Comparison of ENCODE assay signal across 2 cellular contexts in genomic region chr5:40842351-40842750, GRCh38.
TF ChIP-seq lines count a peak whose summit lies in the region.

No MANE protein-coding gene starts in this region.

TF ChIP-seq in A549, 52 proteins besides CTCF, POLR2A, EP300 and RAD21:
- TF ChIP-seq ESRRA (IDR thresholded peaks at IDR 0.05; ENCODE audit: borderline replicate concordance, low read length) (no peak), FOSL2 (IDR thresholded peaks at IDR 0.05) (no peak), FOSL2 (CRISPR knock-in tag; IDR thresholded peaks at IDR 0.05) (peak; percentile 24; the same call in 1 of the 2 replicates)

TF ChIP-seq in endothelial cell of umbilical vein, 7 proteins besides CTCF, POLR2A, EP300 and RAD21:
- TF ChIP-seq GATA2 (IDR thresholded peaks at IDR 0.05; ENCODE audit: insufficient read depth, insufficient read length, low read depth, low read length) (no peak), EZH2 (IDR thresholded peaks at IDR 0.05; ENCODE audit: borderline replicate concordance, low read depth, low read length, severe bottlenecking) (no peak), POLR2AphosphoS5 (IDR thresholded peaks at IDR 0.05; ENCODE audit: insufficient read depth, low read depth, low read length) (no peak), MYC (IDR thresholded peaks at IDR 0.05; ENCODE audit: low read depth, low read length) (no peak), FOS (IDR thresholded peaks at IDR 0.05; ENCODE audit: borderline replicate concordance, insufficient read depth, low read length) (peak; percentile 64), JUN (IDR thresholded peaks at IDR 0.05; ENCODE audit: borderline replicate concordance, insufficient read depth, insufficient read length, low read depth) (no peak), MAX (IDR thresholded peaks at IDR 0.05; ENCODE audit: insufficient read depth, insufficient read length) (no peak)
